9 cellular contexts compared by ENCODE assay signal in the genomic region with DNA sequence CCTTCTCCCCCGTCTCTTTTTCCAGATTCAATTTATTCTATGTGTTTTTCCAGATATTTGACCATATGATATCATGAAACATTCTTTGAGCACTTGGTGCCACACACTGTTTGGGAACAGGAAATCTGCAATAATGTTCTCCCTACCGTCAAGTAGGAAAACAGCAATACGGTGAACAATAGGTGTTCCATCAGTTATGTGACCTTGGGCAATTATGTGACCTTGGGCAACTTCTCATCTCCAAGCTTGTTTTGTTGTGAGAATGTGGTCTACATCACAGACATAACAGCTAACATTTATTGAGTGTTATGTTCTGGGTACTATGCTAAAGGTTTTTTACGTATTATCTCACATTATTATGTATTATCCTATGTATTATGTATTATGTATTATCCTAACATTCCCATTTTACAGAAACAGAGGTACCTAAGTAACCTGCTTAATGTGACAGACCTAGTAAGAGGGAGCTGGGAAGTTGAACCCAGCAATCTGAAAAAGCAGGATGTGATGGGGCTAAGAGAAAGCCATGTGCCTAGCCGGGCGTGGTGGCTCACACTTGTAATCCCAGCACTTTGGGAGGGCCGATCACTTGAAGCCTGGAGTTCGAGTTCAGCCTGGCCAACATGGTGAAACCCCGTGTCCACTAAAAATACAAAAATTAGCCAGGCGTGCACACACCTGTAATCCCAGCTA. TPM values are rescaled to one million over a fixed set of nuclear protein-coding genes. Genes with fewer than 3 reads are reported as not detected.
DNase-seq lines count a peak whose midpoint lies in the region; ATAC-seq and TF ChIP-seq lines count a peak whose summit lies in the region.
"Had no signal": no experiment of that assay in that cellular context is flagged by ENCODE, and none has a peak within 500 bp of the region (broad histone marks: within the 10 kb centered on the region; RNA-seq: fewer than 3 reads in every experiment).

No MANE protein-coding gene starts in this region.

- no peak for TF ChIP-seq CTCF in left lung (IDR thresholded peaks at IDR 0.05)
- TF ChIP-seq CTCF in tibial artery (IDR thresholded peaks at IDR 0.05), result no peak

- H3K4me1 ChIP-seq in left lung, result peaks cover 29 to 56% of the 10 kb centered on the region in 2 donors
- H3K4me1 ChIP-seq in tibial artery, result peaks cover 2 to 44% (median 21%) of the 10 kb centered on the region in 4 donors

- peaks cover 53% of the 10 kb centered on the region for H3K4me1 Mint-ChIP-seq in activated T-cell treated with anti-CD3 and anti-CD28 coated beads, Interleukin-2, amount 50 U/mL, for 72 hours (ENCODE audit: low read depth)

- ATAC-seq in activated T-cell treated with anti-CD3 and anti-CD28 coated beads, Interleukin-2, amount 50 U/mL, for 72 hours (replicated peaks in 1 of 2), result no peak
- ATAC-seq in activated naive CD4-positive, alpha-beta T cell treated with anti-CD3 and anti-CD28 coated beads, Interleukin-2, amount 50 U/mL, for 72 hours, result no peak
- ATAC-seq in left lung (no peak), HG03432 (IDR thresholded peaks at IDR 0.05; ENCODE audit: unreplicated experiment) (no peak), HG03175 (IDR thresholded peaks at IDR 0.05; ENCODE audit: unreplicated experiment) (no peak)

- no peaks in the 10 kb centered on the region for H3K27me3 ChIP-seq in left lung
- no peaks in the 10 kb centered on the region for H3K27me3 ChIP-seq in tibial artery

- peak overlapping the region; percentile 99 for H3K27ac Mint-ChIP-seq in activated T-cell treated with anti-CD3 and anti-CD28 coated beads, Interleukin-2, amount 50 U/mL, for 72 hours
- H3K27ac Mint-ChIP-seq in activated naive CD4-positive, alpha-beta T cell treated with anti-CD3 and anti-CD28 coated beads, Interleukin-2, amount 50 U/mL, for 72 hours, result peak overlapping the region; percentile 87 to 97

- peak overlapping the region in 1 of 2 donors; percentile 83 for H3K4me3 ChIP-seq in left lung
- H3K4me3 ChIP-seq in tibial artery, result peak overlapping the region; percentile 87 to 88

- H3K36me3 ChIP-seq in left lung (peaks cover 0 to 20% of the 10 kb centered on the region in 2 donors), tibial artery (peaks cover 0 to 10% (median under 1%) of the 10 kb centered on the region in 3 donors)

- H3K27me3 Mint-ChIP-seq in activated T-cell treated with anti-CD3 and anti-CD28 coated beads, Interleukin-2, amount 50 U/mL, for 72 hours (ENCODE audit: low read depth), result no peaks in the 10 kb centered on the region

- H3K9me3 Mint-ChIP-seq in activated T-cell treated with anti-CD3 and anti-CD28 coated beads, Interleukin-2, amount 50 U/mL, for 72 hours, result no peaks in the 10 kb centered on the region
- H3K9me3 Mint-ChIP-seq in activated naive CD4-positive, alpha-beta T cell treated with anti-CD3 and anti-CD28 coated beads, Interleukin-2, amount 50 U/mL, for 72 hours, result no peaks in the 10 kb centered on the region

- H3K27ac ChIP-seq in left lung (peak overlapping the region; percentile 94 to 99), tibial artery (peak overlapping the region; percentile 94 to 96)

- intact Hi-C loops in left lung (cut with DNase I) (no loop called here), tibial artery (cut with DNase I; ENCODE audit: low total_unique reads) (loop anchor here (5.0 kb wide), 1 partner anchor 109 kb away; no protein-coding TSS in a partner anchor)

- H3K9me3 ChIP-seq in left lung (no peaks in the 10 kb centered on the region), tibial artery (no peaks in the 10 kb centered on the region)

- peaks cover 7 to 14% of the 10 kb centered on the region in 2 donors for H3K36me3 Mint-ChIP-seq in activated T-cell treated with anti-CD3 and anti-CD28 coated beads, Interleukin-2, amount 50 U/mL, for 72 hours (ENCODE audit: insufficient read depth in 2 of 2)
- H3K36me3 Mint-ChIP-seq in activated naive CD4-positive, alpha-beta T cell treated with anti-CD3 and anti-CD28 coated beads, Interleukin-2, amount 50 U/mL, for 72 hours, result peaks cover 19 to 21% of the 10 kb centered on the region in 2 donors

- H3K4me3 Mint-ChIP-seq in activated T-cell treated with anti-CD3 and anti-CD28 coated beads, Interleukin-2, amount 50 U/mL, for 72 hours, result peak overlapping the region; percentile 92 to 99

- DNase-seq in activated T-cell treated with anti-CD3 and anti-CD28 coated beads, Interleukin-2, amount 50 U/mL, for 72 hours, result no peak
- no peak for DNase-seq in activated T-cell treated with anti-CD3 and anti-CD28 coated beads, Interleukin-2, amount 50 U/mL, for 1 hour
- DNase-seq in activated naive CD4-positive, alpha-beta T cell treated with anti-CD3 and anti-CD28 coated beads, Interleukin-2, amount 50 U/mL, for 72 hours (ENCODE audit: low spot score in 2 of 2), result no peak
- no peak for DNase-seq in left lung
- DNase-seq in tibial artery, result no peak
- no peak for DNase-seq in stimulated activated CD8-positive, alpha-beta memory T cell treated with anti-CD3 and anti-CD28 coated beads, Interleukin-4, amount 100 ng/mL, for 48 hours
- DNase-seq: amygdala had no signal

RNA-seq across cellular contexts. Expression of gene NEK9, which starts 1.2 kb away (rescaled TPM):
- 10 to 100 TPM; 64.1 to 77.5 TPM for total RNA-seq in activated T-cell treated with anti-CD3 and anti-CD28 coated beads, Interleukin-2, amount 50 U/mL, for 72 hours
- total RNA-seq in activated naive CD4-positive, alpha-beta T cell treated with anti-CD3 and anti-CD28 coated beads, Interleukin-2, amount 50 U/mL, for 72 hours, result 10 to 100 TPM; 47.9 to 63.1 TPM
- total RNA-seq in left lung, result 10 to 100 TPM; 75.8 to 77.7 TPM

RNA-seq across cellular contexts. Expression of gene TMED10, which starts 48.4 kb away (rescaled TPM):
- 100 to 1,000 TPM; 187 to 235 TPM for total RNA-seq in activated T-cell treated with anti-CD3 and anti-CD28 coated beads, Interleukin-2, amount 50 U/mL, for 72 hours
- total RNA-seq in activated naive CD4-positive, alpha-beta T cell treated with anti-CD3 and anti-CD28 coated beads, Interleukin-2, amount 50 U/mL, for 72 hours, result 100 to 1,000 TPM; 148 to 158 TPM
- 100 to 1,000 TPM; 338 to 391 TPM for total RNA-seq in left lung

RNA-seq across cellular contexts. Expression of gene ZC2HC1C, which starts 58.6 kb away (rescaled TPM):
- 1 to 10 TPM; 1.2 to 3.0 TPM for total RNA-seq in activated T-cell treated with anti-CD3 and anti-CD28 coated beads, Interleukin-2, amount 50 U/mL, for 72 hours
- 1 to 10 TPM; 1.5 to 1.8 TPM for total RNA-seq in activated naive CD4-positive, alpha-beta T cell treated with anti-CD3 and anti-CD28 coated beads, Interleukin-2, amount 50 U/mL, for 72 hours
- total RNA-seq in left lung, result 1 to 10 TPM; 3.1 to 4.6 TPM
